ENCODE assay signal across 8 cellular contexts in genomic region chr18:70195852-70196434, GRCh38. TPM values are rescaled to one million over a fixed set of nuclear protein-coding genes. Genes with fewer than 3 reads are reported as not detected.
DNase-seq lines count a peak whose midpoint lies in the region; ATAC-seq and TF ChIP-seq lines count a peak whose summit lies in the region.

No MANE protein-coding gene starts in this region.

- peaks cover 36 to 37% of the 10 kb centered on the region in 2 experiments for H3K36me3 ChIP-seq in SK-N-SH (replicated peaks in 1 of 2; ENCODE audit: control insufficient read depth in 1 of 2, insufficient read depth in 2 of 2, low read length in 1 of 2)

- WGBS in SK-N-SH (ENCODE audit: low lambda C conversion rate), result 51% methylated on average over 5 of the region's 5 CpGs

- H3K9ac ChIP-seq in SK-N-SH, result no peak overlapping the region

- no peak for ATAC-seq in natural killer cell treated with Interleukin-12 subunit alpha and Interleukin-12 subunit beta and Interleukin-15 and Interleukin-18, amount 100 ng/mL, for 72 hours

- no peaks in the 10 kb centered on the region for H3K79me2 ChIP-seq in SK-N-SH (ENCODE audit: insufficient read depth)

- peaks cover 4% of the 10 kb centered on the region for H3F3A ChIP-seq in SK-N-SH (replicated peaks; ENCODE audit: insufficient read depth)

- peaks cover 23% of the 10 kb centered on the region for H3K36me3 Mint-ChIP-seq in natural killer cell treated with Interleukin-12 subunit alpha and Interleukin-12 subunit beta and Interleukin-15 and Interleukin-18, amount 100 ng/mL, for 72 hours

- peak overlapping the region; percentile 66 for H3K4me3 Mint-ChIP-seq in natural killer cell treated with Interleukin-12 subunit alpha and Interleukin-12 subunit beta and Interleukin-15 and Interleukin-18, amount 100 ng/mL, for 72 hours

- H3K4me1 Mint-ChIP-seq in natural killer cell treated with Interleukin-12 subunit alpha and Interleukin-12 subunit beta and Interleukin-15 and Interleukin-18, amount 100 ng/mL, for 72 hours (ENCODE audit: low read depth in 2 of 2), result peaks cover 11 to 40% of the 10 kb centered on the region in 2 donors

- H3K27ac ChIP-seq in SK-N-SH (ENCODE audit: low read depth in 2 of 2, low read length in 1 of 2), result no peak overlapping the region

- H3K27me3 Mint-ChIP-seq in natural killer cell treated with Interleukin-12 subunit alpha and Interleukin-12 subunit beta and Interleukin-15 and Interleukin-18, amount 100 ng/mL, for 72 hours, result no peaks in the 10 kb centered on the region

- peak overlapping the region; percentile 68 to 79 for H3K27ac Mint-ChIP-seq in natural killer cell treated with Interleukin-12 subunit alpha and Interleukin-12 subunit beta and Interleukin-15 and Interleukin-18, amount 100 ng/mL, for 72 hours

- no peak for TF ChIP-seq EP300 in SK-N-SH (IDR thresholded peaks at IDR 0.05; ENCODE audit: borderline replicate concordance in 1 of 2, low read depth in 1 of 2, low read length in 1 of 2)

- H4K20me1 ChIP-seq in SK-N-SH (ENCODE audit: insufficient read depth), result no peaks in the 10 kb centered on the region

- no peaks in the 10 kb centered on the region for H3K27me3 ChIP-seq in SK-N-SH (ENCODE audit: insufficient read depth)

- no peak overlapping the region for H2AFZ ChIP-seq in SK-N-SH (ENCODE audit: low read depth)

- H3K4me2 ChIP-seq in SK-N-SH, result no peak overlapping the region

- H3K4me1 ChIP-seq in SK-N-SH (ENCODE audit: control insufficient read depth in 1 of 2, insufficient read depth in 2 of 2, low read depth in 1 of 2, low read length in 1 of 2), result no peaks in the 10 kb centered on the region

- TF ChIP-seq RAD21 in SK-N-SH (IDR thresholded peaks at IDR 0.05; ENCODE audit: low read length), result peak; percentile 91

- H3K4me3 ChIP-seq in SK-N-SH (ENCODE audit: low read depth in 2 of 2, low read length in 1 of 2), result no peak overlapping the region

- CTCF ChIA-PET in SK-N-SH (lab: Yijun Ruan, JAX), result interaction anchor here (0.6 to 8.6 kb wide), 36 partner anchors 9 to 304 kb away, joined by 3 to 127 read pairs (median 3); partner anchors contain the start of gene RTTN

- H3K9me3 ChIP-seq in SK-N-SH, result no peaks in the 10 kb centered on the region

- no peaks in the 10 kb centered on the region for H3K9me2 ChIP-seq in SK-N-SH

- TF ChIP-seq CTCF in GM12874 (IDR thresholded peaks at IDR 0.05; ENCODE audit: insufficient read depth, low read depth, low read length), result peak; percentile 60
- TF ChIP-seq CTCF in SK-N-SH (IDR thresholded peaks at IDR 0.05), result peak; percentile 96

- H3K9me3 Mint-ChIP-seq in natural killer cell treated with Interleukin-12 subunit alpha and Interleukin-12 subunit beta and Interleukin-15 and Interleukin-18, amount 100 ng/mL, for 72 hours, result no peaks in the 10 kb centered on the region

- DNase-seq in AG08396 (ENCODE audit: low spot score), result peak; percentile 34
- peak; percentile 55 to 69 for DNase-seq in Kasumi-1 (lab: John Stamatoyannopoulos, UW)
- peak; percentile 54 for DNase-seq in SK-N-SH
- DNase-seq in fibroblast of gingiva (ENCODE audit: low read depth), result peak; percentile 54
- no peak for DNase-seq in natural killer cell treated with Interleukin-12 subunit alpha and Interleukin-12 subunit beta and Interleukin-15 and Interleukin-18, amount 100 ng/mL, for 72 hours (ENCODE audit: low spot score)
- no peak for DNase-seq in stimulated activated naive CD4-positive, alpha-beta T cell treated with Interleukin-2 at 50 U/mL for 16 hours (lab: John Stamatoyannopoulos, UW)
- DNase-seq in activated naive CD4-positive, alpha-beta T cell treated with Interleukin-2 at 50 U/mL for 16 hours, result no peak

- POLR2A ChIA-PET in SK-N-SH (lab: Yijun Ruan, JAX), result no interaction called here

TF ChIP-seq in SK-N-SH, 30 proteins besides CTCF, POLR2A, EP300 and RAD21:
- TF ChIP-seq MEF2A (IDR thresholded peaks at IDR 0.05; ENCODE audit: borderline replicate concordance, low read depth) (no peak), SMC3 (IDR thresholded peaks at IDR 0.05; ENCODE audit: low read depth, low read length) (peak; percentile 93)

RNA-seq across cellular contexts. Expression of gene RTTN, which starts 9.5 kb away (rescaled TPM):
- polyA plus RNA-seq in SK-N-SH (2012; rRNA removed), result 4.7 and 7.1 TPM in 2 replicates
- 5.8 and 6.0 TPM in 2 replicates for polyA plus RNA-seq in SK-N-SH (2012; cell fraction: cytosol; rRNA removed)
- polyA plus RNA-seq in SK-N-SH (2012; cell fraction: nucleus; rRNA removed), result 9.1 and 18.1 TPM in 2 replicates
- 10 to 100 TPM; 21.8 to 73.7 TPM for total RNA-seq in natural killer cell treated with Interleukin-12 subunit alpha and Interleukin-12 subunit beta and Interleukin-15 and Interleukin-18, amount 100 ng/mL, for 72 hours

Comparison
In these comparisons a context has a peak if more than half of its experiments do, and no peak if none do; other contexts are left out.
1. DNase-seq: peak in AG08396 (single experiment), Kasumi-1 (2 of 2), SK-N-SH (single experiment) and fibroblast of gingiva (single experiment); none in natural killer cell treated with Interleukin-12 subunit alpha and Interleukin-12 subunit beta and Interleukin-15 and Interleukin-18, amount 100 ng/mL, for 72 hours (single experiment), stimulated activated naive CD4-positive, alpha-beta T cell treated with Interleukin-2 at 50 U/mL for 16 hours (single experiment) and activated naive CD4-positive, alpha-beta T cell treated with Interleukin-2 at 50 U/mL for 16 hours (single experiment).